Comparison of ENCODE assay signal across 16 cellular contexts in genomic region chr17:79341816-79342215, GRCh38.
A peak's percentile ranks its signal among the peaks of the same experiment; 100 is the strongest.
DNase-seq lines count a peak whose midpoint lies in the region; ATAC-seq and TF ChIP-seq lines count a peak whose summit lies in the region.
"Had no signal": no experiment of that assay in that cellular context is flagged by ENCODE, and none has a peak within 500 bp of the region (broad histone marks: within the 10 kb centered on the region; RNA-seq: fewer than 3 reads in every experiment).

No MANE protein-coding gene starts in this region.

- TF ChIP-seq CTCF in activated B cell treated with CpG ODN at 0.5 μM for 24 hours (IDR thresholded peaks at IDR 0.05): no peak

- intact Hi-C loops in activated B cell treated with CpG ODN at 0.5 μM for 24 hours (cut with micrococcal nuclease): loop anchor here (1.0 kb wide), 1 partner anchor 49 kb away; no protein-coding TSS in a partner anchor

- H3K9me3 Mint-ChIP-seq in IgD-negative memory B cell (peaks cover 4 to 13% (median 7%) of the 10 kb centered on the region in 3 donors), activated B cell treated with CpG ODN at 0.5 μM for 24 hours (peaks cover 9% of the 10 kb centered on the region), naive B cell (peaks cover 10 to 25% (median 17%) of the 10 kb centered on the region in 7 donors)
- H3K9me3 Mint-ChIP-seq: HFFc6 had no signal

- peaks cover 4 to 30% (median 26%) of the 10 kb centered on the region in 3 donors for H3K4me1 Mint-ChIP-seq in IgD-negative memory B cell
- H3K4me1 Mint-ChIP-seq in activated B cell treated with CpG ODN at 0.5 μM for 24 hours: peaks cover 51% of the 10 kb centered on the region
- H3K4me1 Mint-ChIP-seq in naive B cell: peaks cover 25 to 55% (median 42%) of the 10 kb centered on the region in 3 donors
- H3K4me1 Mint-ChIP-seq: CD14-positive monocyte had no signal

- POLR2A ChIA-PET in activated B cell treated with CpG ODN at 0.5 μM for 24 hours (lab: Charles Lee): interaction anchor here (0.7 kb wide), 1 partner anchor 418 kb away, joined by 3 read pairs; no protein-coding TSS in a partner anchor

- ATAC-seq in activated B cell treated with CpG ODN at 0.5 μM for 24 hours (ENCODE audit: low read depth) (no peak), naive B cell (ENCODE audit: low read depth in 2 of 2) (no peak), HG03108 (IDR thresholded peaks at IDR 0.05; ENCODE audit: unreplicated experiment) (no peak)
- ATAC-seq: CD8-positive, alpha-beta T cell had no signal

- H3K27ac Mint-ChIP-seq in IgD-negative memory B cell (peak overlapping the region in 2 of 3 donors; percentile 41 to 97), activated B cell treated with CpG ODN at 0.5 μM for 24 hours (peak overlapping the region; percentile 97), naive B cell (peak overlapping the region in 5 of 6 donors; percentile 70 to 99 (median 98))
- H3K27ac Mint-ChIP-seq: CD14-positive monocyte; CD8-positive, alpha-beta T cell; HFFc6 had no signal

- no peak for DNase-seq in activated B cell treated with CpG ODN at 0.5 μM for 24 hours
- no peak for DNase-seq in naive B cell
- no peak for DNase-seq in central memory CD4-positive, alpha-beta T cell
- no peak for DNase-seq in activated CD4-positive, alpha-beta T cell treated with anti-CD3 and anti-CD28 coated beads, Interleukin-2, amount 50 U/mL, for 4 hours
- no peak for DNase-seq in superior temporal gyrus (ENCODE audit: extremely low spot score)
- DNase-seq: BE2C; CD8-positive, alpha-beta T cell; COR-L47; DMS153; DMS79 treated with DMSO at 0.1 percent for 48 hours; GDM1; HCEC 1CT; HFFc6 had no signal

- CTCF ChIA-PET in activated B cell treated with CpG ODN at 0.5 μM for 24 hours (lab: Charles Lee): interaction anchor here (3.2 kb wide), 1 partner anchor 51 kb away, joined by 16 read pairs; no protein-coding TSS in a partner anchor

- H3K36me3 Mint-ChIP-seq in IgD-negative memory B cell (peaks cover 5% of the 10 kb centered on the region), activated B cell treated with CpG ODN at 0.5 μM for 24 hours (ENCODE audit: low read depth) (no peaks in the 10 kb centered on the region), naive B cell (peaks cover 7 to 14% of the 10 kb centered on the region in 2 donors)
- H3K36me3 Mint-ChIP-seq: CD14-positive monocyte; CD8-positive, alpha-beta T cell had no signal

- no peak overlapping the region for H3K4me3 Mint-ChIP-seq in IgD-negative memory B cell
- no peak overlapping the region for H3K4me3 Mint-ChIP-seq in activated B cell treated with CpG ODN at 0.5 μM for 24 hours
- peak overlapping the region in 3 of 8 donors; percentile 30 to 91 (median 86) for H3K4me3 Mint-ChIP-seq in naive B cell
- H3K4me3 Mint-ChIP-seq: CD14-positive monocyte; CD8-positive, alpha-beta T cell; HFFc6 had no signal

- H3K27me3 Mint-ChIP-seq in IgD-negative memory B cell (peaks cover 1% of the 10 kb centered on the region), activated B cell treated with CpG ODN at 0.5 μM for 24 hours (no peaks in the 10 kb centered on the region), naive B cell (peaks cover 0 to 13% (median 11%) of the 10 kb centered on the region in 3 donors)
